12 cellular contexts compared by ENCODE assay signal in the genomic region with DNA sequence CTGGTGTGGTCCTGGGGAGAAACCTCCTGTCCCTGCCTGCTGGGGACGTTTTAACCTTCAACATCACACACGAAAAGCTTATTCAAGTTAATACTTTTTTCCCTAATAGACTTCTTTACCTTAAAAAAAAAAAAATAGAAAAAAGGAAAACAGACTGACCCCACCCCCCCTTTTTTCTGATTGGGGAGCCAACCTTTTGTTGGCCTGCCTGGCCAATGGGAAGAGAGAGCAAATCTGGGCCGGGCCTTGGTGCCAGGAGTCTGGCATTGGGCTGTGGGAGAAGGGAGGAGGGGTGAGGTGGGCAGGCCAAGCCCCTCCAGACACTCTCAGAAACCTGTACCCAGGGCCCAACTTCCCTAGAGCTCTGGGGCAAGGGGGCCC. TPM values are rescaled to one million over a fixed set of nuclear protein-coding genes. Genes with fewer than 3 reads are reported as not detected.
DNase-seq lines count a peak whose midpoint lies in the region; ATAC-seq and TF ChIP-seq lines count a peak whose summit lies in the region.
"Had no signal": no experiment of that assay in that cellular context is flagged by ENCODE, and none has a peak within 500 bp of the region (broad histone marks: within the 10 kb centered on the region; RNA-seq: fewer than 3 reads in every experiment).

No MANE protein-coding gene starts in this region.

- intact Hi-C loops in natural killer cell (cut with micrococcal nuclease), result no loop called here

- H3K4me1 Mint-ChIP-seq in natural killer cell (peaks cover 14 to 16% of the 10 kb centered on the region in 2 donors), T-helper 17 cell (peaks cover 19% of the 10 kb centered on the region)
- peaks cover 5 to 19% of the 10 kb centered on the region in 2 donors for H3K4me1 Mint-ChIP-seq in natural killer cell treated with Interleukin-12 subunit alpha and Interleukin-12 subunit beta and Interleukin-15 and Interleukin-18, amount 100 ng/mL, for 72 hours (ENCODE audit: low read depth in 2 of 2)
- H3K4me1 Mint-ChIP-seq in activated T-helper 17 cell treated with anti-CD3 and anti-CD28 coated beads, Interleukin-2, amount 50 U/mL, for 72 hours, result no peaks in the 10 kb centered on the region

- peak overlapping the region; percentile 35 for H3K4me3 Mint-ChIP-seq in natural killer cell
- H3K4me3 Mint-ChIP-seq in natural killer cell treated with Interleukin-12 subunit alpha and Interleukin-12 subunit beta and Interleukin-15 and Interleukin-18, amount 100 ng/mL, for 72 hours, result no peak overlapping the region
- no peak overlapping the region for H3K4me3 Mint-ChIP-seq in T-helper 17 cell
- no peak overlapping the region for H3K4me3 Mint-ChIP-seq in activated T-helper 17 cell treated with anti-CD3 and anti-CD28 coated beads, Interleukin-2, amount 50 U/mL, for 72 hours

- no peak overlapping the region for H3K27ac Mint-ChIP-seq in natural killer cell
- H3K27ac Mint-ChIP-seq in natural killer cell treated with Interleukin-12 subunit alpha and Interleukin-12 subunit beta and Interleukin-15 and Interleukin-18, amount 100 ng/mL, for 72 hours, result no peak overlapping the region
- peak overlapping the region; percentile 34 for H3K27ac Mint-ChIP-seq in T-helper 17 cell
- H3K27ac Mint-ChIP-seq in activated T-helper 17 cell treated with anti-CD3 and anti-CD28 coated beads, Interleukin-2, amount 50 U/mL, for 72 hours, result no peak overlapping the region
- H3K27ac Mint-ChIP-seq: CD8-positive, alpha-beta memory T cell had no signal

- H3K36me3 Mint-ChIP-seq in natural killer cell, result no peaks in the 10 kb centered on the region
- H3K36me3 Mint-ChIP-seq in natural killer cell treated with Interleukin-12 subunit alpha and Interleukin-12 subunit beta and Interleukin-15 and Interleukin-18, amount 100 ng/mL, for 72 hours, result no peaks in the 10 kb centered on the region
- H3K36me3 Mint-ChIP-seq in T-helper 17 cell (ENCODE audit: low read depth), result no peaks in the 10 kb centered on the region
- no peaks in the 10 kb centered on the region for H3K36me3 Mint-ChIP-seq in activated T-helper 17 cell treated with anti-CD3 and anti-CD28 coated beads, Interleukin-2, amount 50 U/mL, for 72 hours (ENCODE audit: low read depth)

- H3K4me3 ChIP-seq in iPS-15b (ENCODE audit: low read depth, low read length), result peak overlapping the region; percentile 32
- H3K4me3 ChIP-seq: ovary had no signal

- DNase-seq in natural killer cell (no peak), T-helper 17 cell (no peak), NCI-H2029 (lab: John Stamatoyannopoulos, UW) (no peak)
- no peak for DNase-seq in natural killer cell treated with Interleukin-12 subunit alpha and Interleukin-12 subunit beta and Interleukin-15 and Interleukin-18, amount 100 ng/mL, for 72 hours (ENCODE audit: low spot score)
- DNase-seq: activated CD4-positive, alpha-beta T cell treated with anti-CD3 and anti-CD28 coated beads for 1 hour; CD8-positive, alpha-beta memory T cell; KG1 had no signal

- no peaks in the 10 kb centered on the region for H3K36me3 ChIP-seq in iPS-15b (ENCODE audit: control insufficient read depth, insufficient read depth, low read length)
- H3K36me3 ChIP-seq: ovary had no signal

- H3K4me1 ChIP-seq in iPS-15b (ENCODE audit: control insufficient read depth, insufficient read depth, low read length), result peaks cover 14% of the 10 kb centered on the region

- no peak overlapping the region for H3K9ac ChIP-seq in iPS-15b (ENCODE audit: low read depth, low read length)

- TF ChIP-seq CTCF in natural killer cell (IDR thresholded peaks at IDR 0.05), result no peak

- H3K9me3 ChIP-seq in T-helper 17 cell (ENCODE audit: control insufficient read depth, low read length, poor library complexity, severe bottlenecking) (peaks cover 2% of the 10 kb centered on the region), iPS-15b (ENCODE audit: control insufficient read depth, insufficient read depth, low read length) (no peaks in the 10 kb centered on the region)
- H3K9me3 ChIP-seq: ovary had no signal

- H3K27me3 ChIP-seq in iPS-15b (ENCODE audit: control insufficient read depth, insufficient read depth, low read length), result peaks cover 84% of the 10 kb centered on the region

- ATAC-seq in natural killer cell, result no peak
- ATAC-seq in natural killer cell treated with Interleukin-12 subunit alpha and Interleukin-12 subunit beta and Interleukin-15 and Interleukin-18, amount 100 ng/mL, for 72 hours, result no peak
- no peak for ATAC-seq in T-helper 17 cell
- ATAC-seq in activated T-helper 17 cell treated with anti-CD3 and anti-CD28 coated beads, Interleukin-2, amount 50 U/mL, for 72 hours (replicated peaks), result no peak
- no peak for ATAC-seq in HG02759 (IDR thresholded peaks at IDR 0.05; ENCODE audit: unreplicated experiment)
- no peak for ATAC-seq in HG03135 (IDR thresholded peaks at IDR 0.05; ENCODE audit: unreplicated experiment)

- H3K9me3 Mint-ChIP-seq in natural killer cell, result no peaks in the 10 kb centered on the region
- H3K9me3 Mint-ChIP-seq in natural killer cell treated with Interleukin-12 subunit alpha and Interleukin-12 subunit beta and Interleukin-15 and Interleukin-18, amount 100 ng/mL, for 72 hours, result no peaks in the 10 kb centered on the region
- no peaks in the 10 kb centered on the region for H3K9me3 Mint-ChIP-seq in activated T-helper 17 cell treated with anti-CD3 and anti-CD28 coated beads, Interleukin-2, amount 50 U/mL, for 72 hours
- H3K9me3 Mint-ChIP-seq: CD8-positive, alpha-beta memory T cell had no signal

- H3K27me3 Mint-ChIP-seq in natural killer cell (ENCODE audit: low read depth in 2 of 2) (peaks cover 10 to 30% of the 10 kb centered on the region in 2 donors), T-helper 17 cell (peaks cover 18% of the 10 kb centered on the region)
- H3K27me3 Mint-ChIP-seq in natural killer cell treated with Interleukin-12 subunit alpha and Interleukin-12 subunit beta and Interleukin-15 and Interleukin-18, amount 100 ng/mL, for 72 hours, result peaks cover 13 to 18% of the 10 kb centered on the region in 2 donors
- H3K27me3 Mint-ChIP-seq in activated T-helper 17 cell treated with anti-CD3 and anti-CD28 coated beads, Interleukin-2, amount 50 U/mL, for 72 hours, result peaks cover 19% of the 10 kb centered on the region

RNA-seq across cellular contexts. Expression of gene CBX8, which starts 3.0 kb away (rescaled TPM):
- total RNA-seq in natural killer cell (1 to 10 TPM; 4.0 to 6.4 (median 5.8) TPM), T-helper 17 cell (1 to 10 TPM; 2.5 to 3.6 TPM)
- total RNA-seq in natural killer cell treated with Interleukin-12 subunit alpha and Interleukin-12 subunit beta and Interleukin-15 and Interleukin-18, amount 100 ng/mL, for 72 hours, result 10 to 100 TPM in 1 of 2 donors, 1 to 10 TPM in 1; 9.8 to 46.4 TPM
- total RNA-seq in activated T-helper 17 cell treated with anti-CD3 and anti-CD28 coated beads, Interleukin-2, amount 50 U/mL, for 72 hours, result 1 to 10 TPM; 1.6 to 5.5 TPM

RNA-seq across cellular contexts. Expression of gene CBX2, which starts 16.0 kb away (rescaled TPM):
- total RNA-seq in natural killer cell, result 1 to 10 TPM in 1 of 3 donors, under 1 TPM in 1, not detected in 1; 0.18 to 1.3 TPM
- 1 to 10 TPM in 1 of 2 donors, under 1 TPM in 1; 0.95 to 2.1 TPM for total RNA-seq in natural killer cell treated with Interleukin-12 subunit alpha and Interleukin-12 subunit beta and Interleukin-15 and Interleukin-18, amount 100 ng/mL, for 72 hours
- under 1 TPM in 1 of 2 donors, not detected in 1; 0.18 TPM for total RNA-seq in T-helper 17 cell
- total RNA-seq in activated T-helper 17 cell treated with anti-CD3 and anti-CD28 coated beads, Interleukin-2, amount 50 U/mL, for 72 hours, result 1 to 10 TPM in 1 of 2 donors, under 1 TPM in 1; 0.50 to 1.6 TPM

RNA-seq across cellular contexts. Expression of gene CBX4, which starts 45.3 kb away (rescaled TPM):
- 100 to 1,000 TPM; 147 to 220 (median 217) TPM for total RNA-seq in natural killer cell
- total RNA-seq in natural killer cell treated with Interleukin-12 subunit alpha and Interleukin-12 subunit beta and Interleukin-15 and Interleukin-18, amount 100 ng/mL, for 72 hours, result 10 to 100 TPM; 26.2 to 58.3 TPM
- 100 to 1,000 TPM; 103 to 110 TPM for total RNA-seq in T-helper 17 cell
- total RNA-seq in activated T-helper 17 cell treated with anti-CD3 and anti-CD28 coated beads, Interleukin-2, amount 50 U/mL, for 72 hours, result 1 to 10 TPM; 8.7 to 9.1 TPM
